8 cellular contexts compared by ENCODE assay signal in the genomic region with DNA sequence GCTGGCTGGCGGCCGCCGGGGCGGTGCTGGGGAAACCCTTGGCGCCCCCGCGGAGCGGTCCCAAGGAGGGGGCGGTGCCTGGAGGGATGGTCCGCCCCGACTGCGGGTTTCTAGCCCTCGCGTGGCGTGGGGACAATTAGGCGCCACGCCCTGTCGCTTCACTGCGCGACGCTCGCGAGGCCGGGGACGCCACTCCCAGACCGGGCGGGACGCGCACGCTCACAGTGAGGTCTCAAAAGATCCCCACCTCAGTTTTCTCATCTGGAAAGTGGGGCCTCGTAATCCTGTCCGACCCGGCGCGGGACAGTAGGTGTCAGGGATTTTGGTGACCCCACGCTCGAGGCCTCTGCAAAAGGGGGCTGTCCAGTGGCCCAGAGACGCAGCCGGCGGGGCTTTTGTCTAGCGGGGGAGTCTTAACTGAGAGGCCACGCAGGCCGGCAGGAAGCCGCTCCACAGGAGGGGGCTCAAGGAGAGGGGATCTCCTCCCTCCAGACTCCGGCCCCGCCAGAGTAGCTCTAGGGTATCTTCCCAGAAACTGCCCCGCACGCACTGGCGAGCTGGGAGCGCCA. TPM values are rescaled to one million over a fixed set of nuclear protein-coding genes. Genes with fewer than 3 reads are reported as not detected.
A peak's percentile ranks its signal among the peaks of the same experiment; 100 is the strongest.
DNase-seq lines count a peak whose midpoint lies in the region; ATAC-seq and TF ChIP-seq lines count a peak whose summit lies in the region.

No MANE protein-coding gene starts in this region.

- no peak for TF ChIP-seq CTCF in BJ (IDR thresholded peaks at IDR 0.05; ENCODE audit: insufficient read depth, low read depth, low read length)
- no peak for TF ChIP-seq CTCF in fibroblast of villous mesenchyme (IDR thresholded peaks at IDR 0.05; ENCODE audit: insufficient read depth, low read depth, low read length)
- no peak for TF ChIP-seq CTCF in neutrophil (IDR thresholded peaks at IDR 0.05)
- no peak for TF ChIP-seq CTCF in suprapubic skin (IDR thresholded peaks at IDR 0.05)

- CTCF ChIA-PET in BJ (lab: Yijun Ruan, JAX) = interaction anchor here (0.6 to 13.7 kb wide), 6 partner anchors 10 to 650 kb away, joined by 4 to 135 read pairs (median 10); no protein-coding TSS in a partner anchor

- peak overlapping the region; percentile 98 for H3K4me3 ChIP-seq in BJ (ENCODE audit: low read depth, low read length)
- peak overlapping the region; percentile 93 for H3K4me3 ChIP-seq in fibroblast of villous mesenchyme (ENCODE audit: low read depth, low read length)
- H3K4me3 ChIP-seq in neutrophil (ENCODE audit: low read depth in 1 of 2, low read length in 1 of 2) = peak overlapping the region; percentile 84 to 99
- H3K4me3 ChIP-seq in suprapubic skin = peak overlapping the region; percentile 81

- POLR2A ChIA-PET in BJ (lab: Charles Lee) = interaction anchor here (0.6 to 0.7 kb wide), 2 partner anchors 17 to 590 kb away, joined by 3 read pairs; no protein-coding TSS in a partner anchor

- peak in 1 of 2 donors; percentile 26 for TF ChIP-seq POLR2A in suprapubic skin (IDR thresholded peaks at IDR 0.05)

- H3K36me3 ChIP-seq in BJ (ENCODE audit: control insufficient read depth, insufficient read depth, low read length) (peaks cover 5% of the 10 kb centered on the region), neutrophil (peaks cover 22% of the 10 kb centered on the region), suprapubic skin (peaks cover 10% of the 10 kb centered on the region)

- no peaks in the 10 kb centered on the region for H3K9me3 ChIP-seq in neutrophil
- H3K9me3 ChIP-seq in suprapubic skin = no peaks in the 10 kb centered on the region

- H3K4me1 ChIP-seq in neutrophil (ENCODE audit: control insufficient read depth in 1 of 2, insufficient read depth in 1 of 2, low read depth in 1 of 2, low read length in 1 of 2) = peaks cover 23 to 29% of the 10 kb centered on the region in 2 experiments
- H3K4me1 ChIP-seq in suprapubic skin = peaks cover 52% of the 10 kb centered on the region

- TF ChIP-seq EP300 in suprapubic skin (IDR thresholded peaks at IDR 0.05) = no peak

- WGBS in suprapubic skin = 0% methylated on average over 32 of the region's 50 CpGs

- ATAC-seq in GM19328 (IDR thresholded peaks at IDR 0.05; ENCODE audit: unreplicated experiment) (peak; percentile 47), HG03457 (IDR thresholded peaks at IDR 0.05; ENCODE audit: unreplicated experiment) (peak; percentile 34)

- DNase-seq in BJ (ENCODE audit: low read depth) = no peak
- peak; percentile 83 for DNase-seq in RPMI7951 (ENCODE audit: low read depth)
- peak; percentile 89 for DNase-seq in activated effector memory CD4-positive, alpha-beta T cell treated with Interleukin-2 at 50 U/mL for 16 hours
- peak; percentile 69 for DNase-seq in fibroblast of villous mesenchyme (ENCODE audit: low read depth)
- peak; percentile 88 to 92 for DNase-seq in suprapubic skin (ENCODE audit: low spot score in 2 of 2)

- H3K27ac ChIP-seq in neutrophil (peak overlapping the region; percentile 94), suprapubic skin (peak overlapping the region; percentile 97)

- H3K27me3 ChIP-seq in BJ (ENCODE audit: control insufficient read depth, insufficient read depth, low read length) = peaks cover 1% of the 10 kb centered on the region
- no peaks in the 10 kb centered on the region for H3K27me3 ChIP-seq in neutrophil
- H3K27me3 ChIP-seq in suprapubic skin = no peaks in the 10 kb centered on the region

RNA-seq across cellular contexts. Expression of gene CLK3, which starts 0.8 kb away (rescaled TPM):
- 45.2 and 58.3 TPM in 2 replicates for polyA plus RNA-seq in BJ (2011; rRNA removed)
- 70.9 and 140 TPM in 2 replicates for polyA minus RNA-seq in BJ (2011; rRNA and poly(A)+ RNA removed)
- 55.5 and 65.5 TPM in 2 replicates for total RNA-seq in RPMI7951 (2014; rRNA removed; shearing (Covaris generic))
- 33.2 and 38.4 TPM in 2 replicates for total RNA-seq in fibroblast of villous mesenchyme
- total RNA-seq in suprapubic skin = 100 to 1,000 TPM in 3 of 4 donors, 10 to 100 TPM in 1; 93.1 to 244 (median 115) TPM
